Comparison of ENCODE assay signal across 12 cellular contexts in the genomic region with DNA sequence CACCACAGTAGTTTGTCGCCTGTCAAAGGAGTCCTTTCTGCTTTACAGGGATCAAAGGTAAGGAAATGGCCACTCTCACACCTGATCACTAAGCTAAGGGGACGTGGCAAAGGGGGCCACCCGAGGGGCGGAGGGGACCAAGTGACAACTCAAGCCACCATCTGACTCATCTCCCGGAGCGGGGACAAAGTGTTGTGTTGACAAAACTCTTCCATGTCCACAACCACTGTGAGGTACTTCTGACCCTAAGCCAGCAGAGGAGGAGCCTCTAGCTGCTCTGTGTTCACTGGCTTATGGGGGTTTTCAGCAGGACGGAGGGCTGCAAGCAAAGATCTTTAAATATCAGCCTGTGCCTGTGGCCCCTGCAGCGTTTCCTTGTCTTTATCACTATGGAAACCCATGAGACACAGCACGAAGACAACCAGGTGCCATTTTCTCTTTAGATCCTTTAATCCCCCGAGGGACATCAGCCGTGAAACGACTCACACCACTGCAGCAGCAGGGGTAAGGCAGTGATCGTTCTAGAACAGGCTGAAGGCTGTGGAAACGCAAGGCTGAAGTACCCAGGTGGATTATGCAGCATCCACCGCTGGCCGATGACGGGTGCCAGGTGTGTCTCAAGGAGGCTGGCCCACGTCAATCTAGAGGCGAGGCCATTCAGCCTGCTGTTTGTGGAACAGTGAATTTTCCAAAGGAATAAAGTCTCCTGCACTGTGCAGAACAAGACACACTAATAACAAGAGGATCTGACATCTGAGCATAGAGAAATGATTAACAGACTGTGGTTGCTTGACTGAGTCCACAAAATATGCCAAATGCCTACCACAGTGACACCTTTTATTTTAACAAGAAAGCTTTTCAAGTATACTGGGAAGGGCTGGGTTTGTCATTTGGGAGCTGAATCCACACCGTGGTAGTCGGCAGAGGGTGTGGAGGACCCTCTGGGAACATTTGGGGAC. TPM values are rescaled to one million over a fixed set of nuclear protein-coding genes. Genes with fewer than 3 reads are reported as not detected.
A peak's percentile ranks its signal among the peaks of the same experiment; 100 is the strongest.
DNase-seq lines count a peak whose midpoint lies in the region; ATAC-seq and TF ChIP-seq lines count a peak whose summit lies in the region.
"Had no signal": no experiment of that assay in that cellular context is flagged by ENCODE, and none has a peak within 500 bp of the region (broad histone marks: within the 10 kb centered on the region; RNA-seq: fewer than 3 reads in every experiment).

No MANE protein-coding gene starts in this region.

- H2AFZ ChIP-seq in OCI-LY3 (ENCODE audit: low read depth, low read length): no peak overlapping the region

- H4K20me1 ChIP-seq in OCI-LY3 (ENCODE audit: insufficient read depth, low read length): no peaks in the 10 kb centered on the region

- no peaks in the 10 kb centered on the region for H3K79me2 ChIP-seq in OCI-LY3 (ENCODE audit: low read length)

- no peak overlapping the region for H3K9ac ChIP-seq in OCI-LY3 (ENCODE audit: low read length)

- TF ChIP-seq CTCF in OCI-LY3 (IDR thresholded peaks at IDR 0.05; ENCODE audit: low read depth, low read length): no peak
- TF ChIP-seq CTCF in heart left ventricle (IDR thresholded peaks at IDR 0.05): no peak

- H3K36me3 ChIP-seq in OCI-LY3 (replicated peaks; ENCODE audit: low read depth, low read length) (no peaks in the 10 kb centered on the region), heart left ventricle (peaks cover 0 to 56% (median 39%) of the 10 kb centered on the region in 9 donors)

- WGBS in heart left ventricle, 4 donors: 87 to 91% (median 87%) methylated on average over 21 of the region's 21 CpGs

- no peak for TF ChIP-seq POLR2A in heart left ventricle (IDR thresholded peaks at IDR 0.05)

- ATAC-seq in GM21423 (IDR thresholded peaks at IDR 0.05; ENCODE audit: unreplicated experiment) (peak; percentile 62), HG03442 (IDR thresholded peaks at IDR 0.05; ENCODE audit: unreplicated experiment) (peak; percentile 43), heart left ventricle (no peak)
- ATAC-seq: T-helper 17 cell had no signal

- peak overlapping the region; percentile 65 for H3K4me2 ChIP-seq in OCI-LY3 (ENCODE audit: low read length)

- intact Hi-C loops in heart left ventricle (cut with DNase I): loop anchor here in 4 of 10 donors (10.0 kb wide), 2 partner anchors 117 to 473 kb away; no protein-coding TSS in a partner anchor

- H3K27ac ChIP-seq in OCI-LY3 (ENCODE audit: low read length): no peak overlapping the region
- no peak overlapping the region for H3K27ac ChIP-seq in heart left ventricle

- DNase-seq in DMS153 treated with DMSO at 0.1 percent for 48 hours (lab: John Stamatoyannopoulos, UW; ENCODE audit: unreplicated experiment) (peak; percentile 22), NK-92 (lab: John Stamatoyannopoulos, UW; ENCODE audit: unreplicated experiment) (no peak), heart left ventricle (no peak)
- DNase-seq in activated CD4-positive, alpha-beta T cell treated with anti-CD3 and anti-CD28 coated beads, Interleukin-2, amount 50 U/mL, for 1 hour: no peak
- DNase-seq in activated CD8-positive, alpha-beta memory T cell treated with anti-CD3 and anti-CD28 coated beads, Interleukin-2, amount 50 U/mL, for 4 hours: no peak
- DNase-seq: activated effector memory CD4-positive, alpha-beta T cell treated with Interleukin-2 at 50 U/mL for 16 hours; T-helper 17 cell had no signal

- peaks cover 62% of the 10 kb centered on the region for H3K27me3 ChIP-seq in OCI-LY3 (ENCODE audit: low read depth, low read length)
- H3K27me3 ChIP-seq in heart left ventricle: no peaks in the 10 kb centered on the region

- peaks cover 24% of the 10 kb centered on the region for H3K4me1 ChIP-seq in OCI-LY3 (ENCODE audit: low read length)
- H3K4me1 ChIP-seq in heart left ventricle: no peaks in the 10 kb centered on the region

- H3K4me3 ChIP-seq in OCI-LY3 (ENCODE audit: low read length) (peak overlapping the region; percentile 50), heart left ventricle (no peak overlapping the region)

- H3K9me3 ChIP-seq in OCI-LY3 (ENCODE audit: insufficient read depth, low read length) (no peaks in the 10 kb centered on the region), heart left ventricle (no peaks in the 10 kb centered on the region)

RNA-seq across cellular contexts. Expression of gene DDC, which starts 26.6 kb away (rescaled TPM):
- not detected for total RNA-seq in heart left ventricle
- under 1 TPM in 1 of 2 donors, not detected in 1; 0.08 TPM for polyA plus RNA-seq in heart left ventricle
- total RNA-seq: pulmonary artery endothelial cell, T-helper 17 cell had no signal
- polyA plus RNA-seq: BJ had no signal

Comparison
In these comparisons a context has a peak if more than half of its experiments do, and no peak if none do; other contexts are left out.
1. ATAC-seq: peak in GM21423 (single experiment) and HG03442 (single experiment); none in heart left ventricle (0 of 4).